ENCODE assay signal across 8 cellular contexts in genomic region chr3:134357914-134358811, GRCh38. TPM values are rescaled to one million over a fixed set of nuclear protein-coding genes. Genes with fewer than 3 reads are reported as not detected.
DNase-seq lines count a peak whose midpoint lies in the region; ATAC-seq, FAIRE-seq and TF ChIP-seq lines count a peak whose summit lies in the region.

No MANE protein-coding gene starts in this region.

- H2BK120ac ChIP-seq in trophoblast cell (ENCODE audit: insufficient read depth, low read length, poor library complexity), result peak overlapping the region; percentile 96

- peak overlapping the region; percentile 86 for H2BK12ac ChIP-seq in trophoblast cell (ENCODE audit: low read length)

- peak overlapping the region; percentile 11; the same call in 1 of the 3 replicates for H3K4me3 ChIP-seq in A549
- H3K4me3 ChIP-seq in fibroblast of lung (replicated peaks in 1 of 4; ENCODE audit: control extremely low read depth in 1 of 4, insufficient read depth in 1 of 4, low read depth in 3 of 4, low read length in 4 of 4), result peak overlapping the region in 1 of 4 experiments; percentile 1
- no peak overlapping the region for H3K4me3 ChIP-seq in trophoblast cell (ENCODE audit: low read depth, low read length)

- H3K27me3 ChIP-seq in fibroblast of lung (ENCODE audit: control insufficient read depth, insufficient read depth, low read length), result no peaks in the 10 kb centered on the region
- H3K27me3 ChIP-seq in trophoblast cell (ENCODE audit: insufficient read depth, low read length), result no peaks in the 10 kb centered on the region

- H3K9ac ChIP-seq in fibroblast of lung (ENCODE audit: insufficient read depth, low read length) (peak overlapping the region; percentile 50), trophoblast cell (ENCODE audit: low read length) (no peak overlapping the region)

- H3K4me1 ChIP-seq in A549 (peaks cover 100% of the 10 kb centered on the region), fibroblast of lung (ENCODE audit: control insufficient read depth, extremely low read depth, insufficient read depth, low read length) (peaks cover 74% of the 10 kb centered on the region), trophoblast cell (ENCODE audit: control insufficient read depth in 1 of 2, insufficient read depth in 2 of 2, low read length in 2 of 2) (peaks cover 42 to 60% of the 10 kb centered on the region in 2 experiments)

- H3K36me3 Mint-ChIP-seq in activated T-cell treated with anti-CD3 and anti-CD28 coated beads, Interleukin-2, amount 50 U/mL, for 72 hours (ENCODE audit: insufficient read depth in 2 of 2), result no peaks in the 10 kb centered on the region

- POLR2A ChIA-PET in A549 (lab: Yijun Ruan, JAX), result interaction anchor here (1.0 to 1.8 kb wide), 6 partner anchors 13 to 45 kb away, joined by 3 to 7 read pairs (median 5); partner anchors contain the start of gene AMOTL2
- POLR2A ChIA-PET in RWPE1 (lab: Yijun Ruan, JAX; ENCODE audit: low non-redundant PET), result no interaction called here

- H3K4me2 ChIP-seq in A549, result peak overlapping the region; percentile 93
- peak overlapping the region; percentile 86 for H3K4me2 ChIP-seq in fibroblast of lung (ENCODE audit: extremely low read depth, insufficient read depth, low read length)
- peak overlapping the region; percentile 37 for H3K4me2 ChIP-seq in trophoblast cell (ENCODE audit: low read length)

- peak overlapping the region; percentile 92 for H2AK5ac ChIP-seq in trophoblast cell (ENCODE audit: low read length)

- TF ChIP-seq CTCF in A549 (IDR thresholded peaks at IDR 0.05) (peak; percentile 41), GM13976 (IDR thresholded peaks at IDR 0.05; ENCODE audit: borderline replicate concordance, control extremely low read depth, extremely low read depth, insufficient read depth, missing control alignments) (peak; percentile 23), RWPE1 (conservative IDR thresholded peaks at IDR 0.05; ENCODE audit: low read depth) (no peak), fibroblast of lung (conservative IDR thresholded peaks at IDR 0.05 in 1 of 2, IDR thresholded peaks at IDR 0.05 in 1 of 2; ENCODE audit: low read depth in 1 of 2, low read length in 2 of 2) (peak; percentile 23 to 42)

- DNase-seq in A549 (ENCODE audit: low read depth in 1 of 2, low spot score in 1 of 2) (peak in 1 of 2 experiments; percentile 82), GM13976 (ENCODE audit: low spot score) (peak; percentile 72), RWPE1 (ENCODE audit: low spot score) (peak; percentile 83), fibroblast of lung (ENCODE audit: low read depth in 2 of 2) (peak; percentile 96 to 99), trophoblast cell (peak; percentile 84 to 91), frontal cortex (ENCODE audit: low spot score in 2 of 2) (no peak)
- no peak for DNase-seq in activated T-cell treated with anti-CD3 and anti-CD28 coated beads, Interleukin-2, amount 50 U/mL, for 72 hours
- no peak for DNase-seq in activated CD8-positive, alpha-beta memory T cell treated with anti-CD3 and anti-CD28 coated beads, Interleukin-2, amount 50 U/mL, for 48 hours

- FAIRE-seq in A549 (lab: Jason Lieb, UNC) (peak; percentile 43), frontal cortex (lab: Jason Lieb, UNC) (no peak)

- in situ Hi-C loops in GM13976 (cut with MboI; ENCODE audit: low sequenced_read_pairs, unreplicated experiment), result no loop called here

- no peak for TF ChIP-seq POLR2A in A549 (IDR thresholded peaks at IDR 0.05; ENCODE audit: low read length)

- 14% methylated on average over 6 of the region's 10 CpGs for WGBS in A549 (ENCODE audit: missing lambda C conversion rate)
- WGBS in trophoblast cell (ENCODE audit: extremely low coverage, insufficient coverage, insufficient read length), result no CpG with 5 or more reads among the region's 10 CpGs

- peak overlapping the region; percentile 64 for H4K12ac ChIP-seq in trophoblast cell (ENCODE audit: low read depth, low read length)

- peaks cover 57% of the 10 kb centered on the region for H3K79me1 ChIP-seq in trophoblast cell (ENCODE audit: low read length)

- peak overlapping the region; percentile 99 to 100 for H3K27ac ChIP-seq in A549
- peak overlapping the region; percentile 97 for H3K27ac ChIP-seq in RWPE1
- H3K27ac ChIP-seq in fibroblast of lung (ENCODE audit: insufficient read depth, low read length), result peak overlapping the region; percentile 94
- H3K27ac ChIP-seq in trophoblast cell (ENCODE audit: low read depth, low read length), result peak overlapping the region; percentile 99

- CTCF ChIA-PET in A549 (lab: Yijun Ruan, JAX) (interaction anchor here (0.7 to 31.4 kb wide), 12 partner anchors 9 to 121 kb away, joined by 3 to 356 read pairs (median 6); partner anchors contain the start of genes ANAPC13 and CEP63), RWPE1 (lab: Yijun Ruan, JAX) (interaction anchor here (0.6 to 1.3 kb wide), 5 partner anchors 26 to 135 kb away, joined by 3 to 5 read pairs (median 3); no protein-coding TSS in a partner anchor)

- no peak overlapping the region for H3K27ac Mint-ChIP-seq in activated T-cell treated with anti-CD3 and anti-CD28 coated beads, Interleukin-2, amount 50 U/mL, for 72 hours

- H4K20me1 ChIP-seq in fibroblast of lung (ENCODE audit: control insufficient read depth, extremely low read depth, insufficient read depth, low read length), result no peaks in the 10 kb centered on the region

- H2AFZ ChIP-seq in fibroblast of lung (ENCODE audit: low read length) (no peak overlapping the region), trophoblast cell (ENCODE audit: insufficient read depth, low read length, poor library complexity) (peak overlapping the region; percentile 64)

- peak in 1 of 2 experiments; percentile 60; a peak in 2 of 5 replicates for TF ChIP-seq EP300 in A549 (IDR thresholded peaks at IDR 0.05)

- H3K9me3 Mint-ChIP-seq in activated T-cell treated with anti-CD3 and anti-CD28 coated beads, Interleukin-2, amount 50 U/mL, for 72 hours, result no peaks in the 10 kb centered on the region

- peak overlapping the region; percentile 93 for H3K18ac ChIP-seq in trophoblast cell (ENCODE audit: low read length)

- no peak overlapping the region for H3K4me3 Mint-ChIP-seq in activated T-cell treated with anti-CD3 and anti-CD28 coated beads, Interleukin-2, amount 50 U/mL, for 72 hours

- H3K4me1 Mint-ChIP-seq in activated T-cell treated with anti-CD3 and anti-CD28 coated beads, Interleukin-2, amount 50 U/mL, for 72 hours (ENCODE audit: low read depth), result peaks cover 2% of the 10 kb centered on the region

- peak overlapping the region; percentile 78 for H3K4ac ChIP-seq in trophoblast cell (ENCODE audit: low read depth, low read length)

- H3K79me2 ChIP-seq in fibroblast of lung (ENCODE audit: control insufficient read depth, insufficient read depth, low read length) (peaks cover 49% of the 10 kb centered on the region), trophoblast cell (ENCODE audit: control insufficient read depth, insufficient read depth, low read length, poor library complexity) (peaks cover 16% of the 10 kb centered on the region)

- H3K36me3 ChIP-seq in fibroblast of lung (ENCODE audit: control insufficient read depth, insufficient read depth, low read length), result peaks cover 72% of the 10 kb centered on the region
- peaks cover 81 to 86% of the 10 kb centered on the region in 2 experiments for H3K36me3 ChIP-seq in trophoblast cell (ENCODE audit: control insufficient read depth in 1 of 2, insufficient read depth in 2 of 2, low read length in 2 of 2)

- no peaks in the 10 kb centered on the region for H3K9me3 ChIP-seq in A549
- no peaks in the 10 kb centered on the region for H3K9me3 ChIP-seq in fibroblast of lung (ENCODE audit: control insufficient read depth, insufficient read depth, low read depth, low read length)
- peaks cover 2% of the 10 kb centered on the region for H3K9me3 ChIP-seq in trophoblast cell (ENCODE audit: insufficient read depth, low read depth, low read length)

- peaks cover 3% of the 10 kb centered on the region for H3K27me3 Mint-ChIP-seq in activated T-cell treated with anti-CD3 and anti-CD28 coated beads, Interleukin-2, amount 50 U/mL, for 72 hours (ENCODE audit: low read depth)

- peak; percentile 40 to 73; a peak in 5 of 6 replicates for ATAC-seq in A549
- no peak for ATAC-seq in activated T-cell treated with anti-CD3 and anti-CD28 coated beads, Interleukin-2, amount 50 U/mL, for 72 hours (replicated peaks in 1 of 2)

- peak; percentile 35 to 48; a peak in 4 of 5 replicates for TF ChIP-seq RAD21 in A549 (conservative IDR thresholded peaks at IDR 0.05 in 1 of 2, IDR thresholded peaks at IDR 0.05 in 1 of 2)

- H4K91ac ChIP-seq in trophoblast cell (ENCODE audit: low read depth, low read length), result peak overlapping the region; percentile 97

- no peak overlapping the region for H3K23ac ChIP-seq in trophoblast cell (ENCODE audit: low read length)

- peak overlapping the region; percentile 91 for H4K8ac ChIP-seq in trophoblast cell (ENCODE audit: low read depth, low read length)

- peak overlapping the region; percentile 91 for H3K14ac ChIP-seq in trophoblast cell (ENCODE audit: low read length)

- peak overlapping the region; percentile 94 for H2BK5ac ChIP-seq in trophoblast cell (ENCODE audit: low read depth, low read length, poor library complexity)

TF ChIP-seq in A549, 52 proteins besides CTCF, POLR2A, EP300 and RAD21:
- TF ChIP-seq GATA3 (IDR thresholded peaks at IDR 0.05; ENCODE audit: borderline replicate concordance), result peak; percentile 75; the same call in 1 of the 2 replicates
- TF ChIP-seq SMC3 (IDR thresholded peaks at IDR 0.05), result peak; percentile 30; the same call in 1 of the 3 replicates
- TF ChIP-seq JUN (IDR thresholded peaks at IDR 0.05), result peak; percentile 38 to 44; a peak in 3 of 5 replicates
- TF ChIP-seq EHMT2 (IDR thresholded peaks at IDR 0.05; ENCODE audit: low read depth), result no peak

RNA-seq across cellular contexts. Expression of gene AMOTL2, which starts 16.1 kb away (rescaled TPM):
- polyA plus RNA-seq in A549 (2011; rRNA removed) (36.3 and 44.1 TPM in 2 replicates), A549 (2017; fragmentation: RNase III; extraction: RNeasy Plus Mini Kit Qiagen cat#74134 plus additional on column Dnase treatment) (40.7 to 49.4 TPM (median 41.1 TPM) in 3 replicates), fibroblast of lung (68.9 and 97.0 TPM in 2 replicates)
- 70.4 and 95.3 TPM in 2 replicates for polyA plus RNA-seq in A549 (2012; cell fraction: cytosol; rRNA removed)
- polyA plus RNA-seq in A549 (2012; cell fraction: nucleus; rRNA removed), result 144 and 160 TPM in 2 replicates
- 48.6 and 69.1 TPM in 2 replicates for polyA minus RNA-seq in A549 (2011; rRNA and poly(A)+ RNA removed)
- total RNA-seq in fibroblast of lung (58.6 and 74.6 TPM in 2 replicates), frontal cortex (62.0 TPM)
- polyA plus RNA-seq in fibroblast of lung (2012), result 59.7 and 93.1 TPM in 2 replicates
- polyA minus RNA-seq in fibroblast of lung (ENCODE audit: low replicate concordance), result 187 and 260 TPM in 2 replicates
- polyA plus RNA-seq in trophoblast cell (2013), result 83.2 and 85.9 TPM in 2 replicates
- under 1 TPM in 1 of 2 donors, not detected in 1; 0.07 TPM for total RNA-seq in activated T-cell treated with anti-CD3 and anti-CD28 coated beads, Interleukin-2, amount 50 U/mL, for 72 hours

Comparison
In these comparisons a context has a peak if more than half of its experiments do, and no peak if none do; other contexts are left out.
1. ATAC-seq: peak in A549 (2 of 2); none in activated T-cell treated with anti-CD3 and anti-CD28 coated beads, Interleukin-2, amount 50 U/mL, for 72 hours (0 of 2).
2. DNase-seq: peak in GM13976 (single experiment), RWPE1 (single experiment), fibroblast of lung (2 of 2) and trophoblast cell (2 of 2); none in activated T-cell treated with anti-CD3 and anti-CD28 coated beads, Interleukin-2, amount 50 U/mL, for 72 hours (0 of 2), frontal cortex (0 of 2) and activated CD8-positive, alpha-beta memory T cell treated with anti-CD3 and anti-CD28 coated beads, Interleukin-2, amount 50 U/mL, for 48 hours (single experiment).
3. H3K4me2 ChIP-seq: peak in every context shown above with its lines; median percentile 93 in A549; 86 in fibroblast of lung; 37 in trophoblast cell.
4. RNA of gene AMOTL2, which starts 16.1 kb away (total RNA-seq): 58.6 to 74.6 TPM in fibroblast of lung and 62.0 TPM in frontal cortex (single experiment); 0.07 TPM in activated T-cell treated with anti-CD3 and anti-CD28 coated beads, Interleukin-2, amount 50 U/mL, for 72 hours; every median in the first group is over 10 times any median in the second.
5. Peak in every context shown above with its lines, with median percentiles within 50 percentile points of each other: H3K27ac ChIP-seq.